ENCODE assay signal across 1 cellular context in genomic region chr19:41363753-41364545, GRCh38.
A peak's percentile ranks its signal among the peaks of the same experiment; 100 is the strongest.
TF ChIP-seq lines count a peak whose summit lies in the region.

A gene with protein sequence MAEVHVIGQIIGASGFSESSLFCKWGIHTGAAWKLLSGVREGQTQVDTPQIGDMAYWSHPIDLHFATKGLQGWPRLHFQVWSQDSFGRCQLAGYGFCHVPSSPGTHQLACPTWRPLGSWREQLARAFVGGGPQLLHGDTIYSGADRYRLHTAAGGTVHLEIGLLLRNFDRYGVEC (minus strand): TSS chr19:41364149. CDS start chr19:41363519, 630 bp downstream.

TF ChIP-seq in HepG2, 621 proteins besides CTCF, POLR2A, EP300 and RAD21 (continued from another document and continues in another):
- TF ChIP-seq, protein P1, sequence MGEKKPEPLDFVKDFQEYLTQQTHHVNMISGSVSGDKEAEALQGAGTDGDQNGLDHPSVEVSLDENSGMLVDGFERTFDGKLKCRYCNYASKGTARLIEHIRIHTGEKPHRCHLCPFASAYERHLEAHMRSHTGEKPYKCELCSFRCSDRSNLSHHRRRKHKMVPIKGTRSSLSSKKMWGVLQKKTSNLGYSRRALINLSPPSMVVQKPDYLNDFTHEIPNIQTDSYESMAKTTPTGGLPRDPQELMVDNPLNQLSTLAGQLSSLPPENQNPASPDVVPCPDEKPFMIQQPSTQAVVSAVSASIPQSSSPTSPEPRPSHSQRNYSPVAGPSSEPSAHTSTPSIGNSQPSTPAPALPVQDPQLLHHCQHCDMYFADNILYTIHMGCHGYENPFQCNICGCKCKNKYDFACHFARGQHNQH (CRISPR knock-in tag; IDR thresholded peaks at IDR 0.05) = no peak
- TF ChIP-seq, protein P2, sequence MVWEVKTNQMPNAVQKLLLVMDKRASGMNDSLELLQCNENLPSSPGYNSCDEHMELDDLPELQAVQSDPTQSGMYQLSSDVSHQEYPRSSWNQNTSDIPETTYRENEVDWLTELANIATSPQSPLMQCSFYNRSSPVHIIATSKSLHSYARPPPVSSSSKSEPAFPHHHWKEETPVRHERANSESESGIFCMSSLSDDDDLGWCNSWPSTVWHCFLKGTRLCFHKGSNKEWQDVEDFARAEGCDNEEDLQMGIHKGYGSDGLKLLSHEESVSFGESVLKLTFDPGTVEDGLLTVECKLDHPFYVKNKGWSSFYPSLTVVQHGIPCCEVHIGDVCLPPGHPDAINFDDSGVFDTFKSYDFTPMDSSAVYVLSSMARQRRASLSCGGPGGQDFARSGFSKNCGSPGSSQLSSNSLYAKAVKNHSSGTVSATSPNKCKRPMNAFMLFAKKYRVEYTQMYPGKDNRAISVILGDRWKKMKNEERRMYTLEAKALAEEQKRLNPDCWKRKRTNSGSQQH (CRISPR knock-in tag; IDR thresholded peaks at IDR 0.05; ENCODE audit: low read depth) = no peak
- TF ChIP-seq BHLHE40 (IDR thresholded peaks at IDR 0.05; ENCODE audit: low read length) (no peak), ZNF850 (CRISPR knock-in tag; conservative IDR thresholded peaks at IDR 0.05) (no peak), GPBP1L1 (CRISPR knock-in tag; IDR thresholded peaks at IDR 0.05) (no peak), ARNTL (CRISPR knock-in tag; IDR thresholded peaks at IDR 0.05) (no peak), ZNF710 (CRISPR knock-in tag; IDR thresholded peaks at IDR 0.05; ENCODE audit: borderline replicate concordance) (no peak; the same call in 1 of the 2 replicates), ZNF264 (CRISPR knock-in tag; IDR thresholded peaks at IDR 0.05) (no peak), ZNF550 (CRISPR knock-in tag; IDR thresholded peaks at IDR 0.05; ENCODE audit: borderline replicate concordance) (no peak), BRD4 (CRISPR knock-in tag; IDR thresholded peaks at IDR 0.05) (no peak), SMAD1 (CRISPR knock-in tag; IDR thresholded peaks at IDR 0.05; ENCODE audit: borderline replicate concordance, low read depth) (no peak), SMARCE1 (IDR thresholded peaks at IDR 0.05; ENCODE audit: borderline replicate concordance) (no peak), GABPB1 (CRISPR knock-in tag; IDR thresholded peaks at IDR 0.05) (peak; percentile 59), GATA4 (IDR thresholded peaks at IDR 0.05; ENCODE audit: borderline replicate concordance, low read depth) (no peak), ZNF276 (CRISPR knock-in tag; IDR thresholded peaks at IDR 0.05; ENCODE audit: low read depth) (no peak), ZNF414 (CRISPR knock-in tag; IDR thresholded peaks at IDR 0.05) (peak; percentile 37; the same call in 1 of the 2 replicates), ZNF563 (CRISPR knock-in tag; IDR thresholded peaks at IDR 0.05) (no peak), SOX13 (IDR thresholded peaks at IDR 0.05) (no peak), SOX13 (CRISPR knock-in tag; conservative IDR thresholded peaks at IDR 0.05 in 1 of 2, IDR thresholded peaks at IDR 0.05 in 1 of 2) (no peak), ZNF672 (CRISPR knock-in tag; IDR thresholded peaks at IDR 0.05) (no peak), SMAD3 (CRISPR knock-in tag; IDR thresholded peaks at IDR 0.05) (0 out of 2 replicates have a peak, but pooled peaks have one; percentile 30), SP2 (CRISPR knock-in tag; IDR thresholded peaks at IDR 0.05) (peak; percentile 92), KIAA2018 (CRISPR knock-in tag; IDR thresholded peaks at IDR 0.05; ENCODE audit: borderline replicate concordance) (no peak), ADNP (CRISPR knock-in tag; IDR thresholded peaks at IDR 0.05) (no peak), TFDP2 (CRISPR knock-in tag; IDR thresholded peaks at IDR 0.05) (no peak; the same call in 1 of the 2 replicates), ZNF33A (CRISPR knock-in tag; IDR thresholded peaks at IDR 0.05; ENCODE audit: borderline replicate concordance) (no peak), ZSCAN25 (CRISPR knock-in tag; IDR thresholded peaks at IDR 0.05) (0 out of 2 replicates have a peak, but pooled peaks have one; percentile 45), HDAC2 (CRISPR knock-in tag; IDR thresholded peaks at IDR 0.05) (no peak), RELA (CRISPR knock-in tag; IDR thresholded peaks at IDR 0.05) (no peak), NFIC (IDR thresholded peaks at IDR 0.05; ENCODE audit: low read length) (no peak), ZNF879 (CRISPR knock-in tag; IDR thresholded peaks at IDR 0.05) (no peak), ZNF792 (CRISPR knock-in tag; IDR thresholded peaks at IDR 0.05) (no peak), TBL1XR1 (IDR thresholded peaks at IDR 0.05; ENCODE audit: borderline replicate concordance, low read length, partially characterized antibody) (no peak)
- TF ChIP-seq, protein P3, sequence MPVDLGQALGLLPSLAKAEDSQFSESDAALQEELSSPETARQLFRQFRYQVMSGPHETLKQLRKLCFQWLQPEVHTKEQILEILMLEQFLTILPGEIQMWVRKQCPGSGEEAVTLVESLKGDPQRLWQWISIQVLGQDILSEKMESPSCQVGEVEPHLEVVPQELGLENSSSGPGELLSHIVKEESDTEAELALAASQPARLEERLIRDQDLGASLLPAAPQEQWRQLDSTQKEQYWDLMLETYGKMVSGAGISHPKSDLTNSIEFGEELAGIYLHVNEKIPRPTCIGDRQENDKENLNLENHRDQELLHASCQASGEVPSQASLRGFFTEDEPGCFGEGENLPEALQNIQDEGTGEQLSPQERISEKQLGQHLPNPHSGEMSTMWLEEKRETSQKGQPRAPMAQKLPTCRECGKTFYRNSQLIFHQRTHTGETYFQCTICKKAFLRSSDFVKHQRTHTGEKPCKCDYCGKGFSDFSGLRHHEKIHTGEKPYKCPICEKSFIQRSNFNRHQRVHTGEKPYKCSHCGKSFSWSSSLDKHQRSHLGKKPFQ (CRISPR knock-in tag; IDR thresholded peaks at IDR 0.05; ENCODE audit: insufficient replicate concordance) = peak; percentile 10
- TF ChIP-seq, protein P4, sequence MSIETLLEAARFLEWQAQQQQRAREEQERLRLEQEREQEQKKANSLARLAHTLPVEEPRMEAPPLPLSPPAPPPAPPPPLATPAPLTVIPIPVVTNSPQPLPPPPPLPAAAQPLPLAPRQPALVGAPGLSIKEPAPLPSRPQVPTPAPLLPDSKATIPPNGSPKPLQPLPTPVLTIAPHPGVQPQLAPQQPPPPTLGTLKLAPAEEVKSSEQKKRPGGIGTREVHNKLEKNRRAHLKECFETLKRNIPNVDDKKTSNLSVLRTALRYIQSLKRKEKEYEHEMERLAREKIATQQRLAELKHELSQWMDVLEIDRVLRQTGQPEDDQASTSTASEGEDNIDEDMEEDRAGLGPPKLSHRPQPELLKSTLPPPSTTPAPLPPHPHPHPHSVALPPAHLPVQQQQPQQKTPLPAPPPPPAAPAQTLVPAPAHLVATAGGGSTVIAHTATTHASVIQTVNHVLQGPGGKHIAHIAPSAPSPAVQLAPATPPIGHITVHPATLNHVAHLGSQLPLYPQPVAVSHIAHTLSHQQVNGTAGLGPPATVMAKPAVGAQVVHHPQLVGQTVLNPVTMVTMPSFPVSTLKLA (IDR thresholded peaks at IDR 0.05) = peak; percentile 12; the same call in 1 of the 2 replicates
- TF ChIP-seq, protein P5, sequence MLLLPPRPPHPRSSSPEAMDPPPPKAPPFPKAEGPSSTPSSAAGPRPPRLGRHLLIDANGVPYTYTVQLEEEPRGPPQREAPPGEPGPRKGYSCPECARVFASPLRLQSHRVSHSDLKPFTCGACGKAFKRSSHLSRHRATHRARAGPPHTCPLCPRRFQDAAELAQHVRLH (CRISPR knock-in tag; IDR thresholded peaks at IDR 0.05; ENCODE audit: borderline replicate concordance, low read depth) = peak; percentile 47; the same call in 1 of the 2 replicates
